ENCODE assay signal across 9 cellular contexts in genomic region chr14:23056257-23056955, GRCh38. TPM values are rescaled to one million over a fixed set of nuclear protein-coding genes. Genes with fewer than 3 reads are reported as not detected.
DNase-seq lines count a peak whose midpoint lies in the region; ATAC-seq, FAIRE-seq and TF ChIP-seq lines count a peak whose summit lies in the region.
"Had no signal": no experiment of that assay in that cellular context is flagged by ENCODE, and none has a peak within 500 bp of the region (broad histone marks: within the 10 kb centered on the region; RNA-seq: fewer than 3 reads in every experiment).

No MANE protein-coding gene starts in this region.

- peak overlapping the region; percentile 78 for H2AFZ ChIP-seq in K562 (ENCODE audit: low read depth, low read length)

- H3K9me1 ChIP-seq in K562 (ENCODE audit: control insufficient read depth, insufficient read depth, low read length) = no peaks in the 10 kb centered on the region

- H3K79me2 ChIP-seq in K562 (ENCODE audit: control insufficient read depth, insufficient read depth, low read length) = no peaks in the 10 kb centered on the region; the same call in 2 of the 3 replicates

- TF ChIP-seq POLR2A in K562 (conservative IDR thresholded peaks at IDR 0.05) = no peak; the same call in 1 of the 2 replicates

- H4K20me1 ChIP-seq in K562 (replicated peaks; ENCODE audit: control insufficient read depth, insufficient read depth, low read length) = 0 out of 2 replicates have a peak, but pooled peaks cover 2% of the 10 kb centered on the region

- peak; percentile 82 for TF ChIP-seq CTCF in GM10266 (IDR thresholded peaks at IDR 0.05; ENCODE audit: control insufficient read depth, insufficient read depth, low read depth, missing control alignments)
- TF ChIP-seq CTCF in K562 (IDR thresholded peaks at IDR 0.05 in 2 of 3, conservative IDR thresholded peaks at IDR 0.05 in 1 of 3; ENCODE audit: insufficient read depth in 2 of 3, low read depth in 1 of 3, low read length in 3 of 3) = peak; percentile 83 to 90 (median 87)

- POLR2A ChIA-PET in K562 (lab: Yijun Ruan, JAX) = interaction anchor here (0.7 to 2.0 kb wide), 10 partner anchors 22 to 238 kb away, joined by 3 to 17 read pairs (median 4); partner anchors contain the start of genes HAUS4 and PSMB5

- peaks cover 28% of the 10 kb centered on the region for H3K36me3 ChIP-seq in K562 (ENCODE audit: control insufficient read depth, insufficient read depth, low read length)

- no peaks in the 10 kb centered on the region for H3K9me3 ChIP-seq in K562 (replicated peaks; ENCODE audit: control insufficient read depth, insufficient read depth, low read depth, low read length)

- no peak for TF ChIP-seq EP300 in K562 (IDR thresholded peaks at IDR 0.05; ENCODE audit: low read length)

- WGBS in K562 (ENCODE audit: insufficient coverage, low coverage, missing lambda C conversion rate) = 10% methylated on average over 10 of the region's 14 CpGs

- TF ChIP-seq RAD21 in K562 (CRISPR knock-in tag; conservative IDR thresholded peaks at IDR 0.05 in 1 of 2, IDR thresholded peaks at IDR 0.05 in 1 of 2) = peak; percentile 50 to 72

- peak; percentile 55 for ATAC-seq in HG02678 (IDR thresholded peaks at IDR 0.05; ENCODE audit: unreplicated experiment)
- peak; percentile 83 for ATAC-seq in K562

- DNase-seq in GM10266 (ENCODE audit: extremely low spot score) (peak; percentile 95), SK-MEL-5 (ENCODE audit: low read depth, low spot score) (peak; percentile 75), K562 (ENCODE audit: extremely low read depth in 1 of 4, low spot score in 3 of 4) (peak; percentile 87 to 92 (median 89)), iris pigment epithelial cell (ENCODE audit: low read depth) (peak; percentile 66), NCI-H1694 (lab: John Stamatoyannopoulos, UW) (no peak), middle frontal gyrus (ENCODE audit: extremely low spot score, low spot score) (no peak)
- DNase-seq in stimulated activated CD4-positive, alpha-beta T cell treated with anti-CD3 and anti-CD28 coated beads, Interleukin-1b, Interleukin-23, amount 100 ng/mL, for 4 hours (ENCODE audit: low read depth in 2 of 2) = peak; percentile 61 to 63

- peak overlapping the region; percentile 69 for H3K4me3 ChIP-seq in K562

- H3K4me2 ChIP-seq in K562 (ENCODE audit: insufficient read depth, low read length) = peak overlapping the region; percentile 74

- H3K27ac ChIP-seq in K562 (ENCODE audit: extremely low read depth, low read depth, low read length) = peak overlapping the region; percentile 7; the same call in 2 of the 3 replicates

- in situ Hi-C loops in SK-MEL-5 (cut with HindIII; ENCODE audit: low pct_unique_long_range_greater_than_20kb, low sequenced_read_pairs) (no loop called here), K562 (cut with MboI) (no loop called here)

- no peaks in the 10 kb centered on the region for H3K27me3 ChIP-seq in K562 (ENCODE audit: control insufficient read depth in 2 of 2, insufficient read depth in 2 of 2, low read length in 2 of 2)

- intact Hi-C loops in K562 (cut with micrococcal nuclease) = loop anchor here (1.0 kb wide), 2 partner anchors 53 to 62 kb away; no protein-coding TSS in a partner anchor

- FAIRE-seq in K562 (lab: Jason Lieb, UNC) = peak; percentile 97

- CTCF ChIA-PET in K562 (lab: Yijun Ruan, JAX; ENCODE audit: low intra/inter-chr PET ratio) = interaction anchor here (0.8 to 9.2 kb wide), 6 partner anchors 50 to 500 kb away, joined by 3 to 141 read pairs (median 16); partner anchors contain the start of gene AJUBA

- H3K9ac ChIP-seq in K562 (ENCODE audit: insufficient read depth in 1 of 2, low read depth in 2 of 2, low read length in 2 of 2) = peak overlapping the region; percentile 47 to 91

- no TSS peak for BruUV-seq in K562 (replicated peaks; lab: Mats Ljungman, UMichigan)

- peaks cover 11 to 51% of the 10 kb centered on the region in 2 experiments for H3K4me1 ChIP-seq in K562 (replicated peaks in 1 of 2; ENCODE audit: control insufficient read depth in 2 of 2, insufficient read depth in 2 of 2, low read length in 2 of 2)

RNA-seq across cellular contexts. Expression of gene CDH24, which starts 0.9 kb away (rescaled TPM):
- 0.96 and 1.1 TPM in 2 replicates for total RNA-seq in SK-MEL-5 (2014; rRNA removed; shearing (Covaris generic))
- polyA plus RNA-seq in SK-MEL-5 (2015; cell fraction: cytosol; rRNA removed) = 1.3 and 2.2 TPM in 2 replicates
- 12.3 and 13.5 TPM in 2 replicates for polyA plus RNA-seq in SK-MEL-5 (2015; cell fraction: nucleus; rRNA removed)
- total RNA-seq in K562 (2011; cell fraction: chromatin; rRNA removed; ENCODE audit: low replicate concordance) = 31.5 and 72.4 TPM in 2 replicates
- total RNA-seq in K562 (2011; cell fraction: nucleolus; rRNA removed) = 45.5 and 46.5 TPM in 2 replicates
- total RNA-seq in K562 (2011; cell fraction: nucleoplasm; rRNA removed) = 33.9 and 37.3 TPM in 2 replicates
- total RNA-seq in K562 (2014; rRNA removed) (4.9 and 6.6 TPM in 2 replicates), K562 (2014; rRNA removed; fragmentation: Illumina TruSeq; extraction: Trizol) (2.4 and 3.0 TPM in 2 replicates), K562 (2015; rRNA removed; fragmentation: Illumina TruSeq; extraction: Trizol) (3.6 and 4.0 TPM in 2 replicates), K562 (2021) (11.1 and 12.8 TPM in 2 replicates)
- polyA plus RNA-seq in K562 (2011; rRNA removed) (6.5 and 11.1 TPM in 2 replicates), K562 (2014; fragmentation: Illumina TruSeq; extraction: Trizol) (8.1 and 9.2 TPM in 2 replicates), K562 (2014; fragmentation: Nextera tagmentation; extraction: Ambion mirVana) (under 1 TPM; 0.04 to 0.10 TPM), K562 (2014; rRNA removed) (15.5 and 16.2 TPM in 2 replicates)
- polyA plus RNA-seq in K562 (2011; cell fraction: cytosol; rRNA removed) = 10.1 and 17.2 TPM in 2 replicates
- 66.1 and 112 TPM in 2 replicates for polyA plus RNA-seq in K562 (2011; cell fraction: nucleus; rRNA removed)
- polyA plus RNA-seq in K562 (2012) = 7.5 and 9.6 TPM in 2 replicates
- 3.6 and 5.3 TPM in 2 replicates for polyA minus RNA-seq in K562 (2011; rRNA and poly(A)+ RNA removed)
- polyA minus RNA-seq in K562 (2011; cell fraction: cytosol; rRNA and poly(A)+ RNA removed) = 4.9 and 7.6 TPM in 2 replicates
- 8.7 and 10.5 TPM in 2 replicates for polyA minus RNA-seq in K562 (2011; cell fraction: nucleus; rRNA and poly(A)+ RNA removed)

RNA-seq across cellular contexts. Expression of gene PSMB11, which starts 14.4 kb away (rescaled TPM):
- not detected in 2 replicates for total RNA-seq in SK-MEL-5 (2014; rRNA removed; shearing (Covaris generic))
- polyA plus RNA-seq in SK-MEL-5 (2015; cell fraction: cytosol; rRNA removed) = not detected in 2 replicates
- polyA plus RNA-seq in SK-MEL-5 (2015; cell fraction: nucleus; rRNA removed) = not detected in 2 replicates
- total RNA-seq in K562 (2011; cell fraction: chromatin; rRNA removed; ENCODE audit: low replicate concordance) = not detected in 2 replicates
- 0.17 TPM in 1 of 2 replicates, not detected in the other for total RNA-seq in K562 (2011; cell fraction: nucleolus; rRNA removed)
- total RNA-seq in K562 (2011; cell fraction: nucleoplasm; rRNA removed) = not detected in 2 replicates
- total RNA-seq in K562 (2014; rRNA removed) = not detected in 2 replicates
- not detected in 2 replicates for total RNA-seq in K562 (2014; rRNA removed; fragmentation: Illumina TruSeq; extraction: Trizol)
- total RNA-seq in K562 (2015; rRNA removed; fragmentation: Illumina TruSeq; extraction: Trizol) = not detected in 2 replicates
- total RNA-seq in K562 (2021) = not detected in 2 replicates
- not detected in 2 replicates for polyA plus RNA-seq in K562 (2011; rRNA removed)
- 0.06 TPM in 1 of 2 replicates, not detected in the other for polyA plus RNA-seq in K562 (2011; cell fraction: cytosol; rRNA removed)
- not detected in 2 replicates for polyA plus RNA-seq in K562 (2011; cell fraction: nucleus; rRNA removed)
- not detected in 2 replicates for polyA plus RNA-seq in K562 (2012)
- not detected in 2 replicates for polyA plus RNA-seq in K562 (2014; fragmentation: Illumina TruSeq; extraction: Trizol)
- not detected for polyA plus RNA-seq in K562 (2014; fragmentation: Nextera tagmentation; extraction: Ambion mirVana)
- polyA plus RNA-seq in K562 (2014; rRNA removed) = not detected in 2 replicates
- polyA minus RNA-seq in K562 (2011; rRNA and poly(A)+ RNA removed) = not detected in 2 replicates
- polyA minus RNA-seq in K562 (2011; cell fraction: cytosol; rRNA and poly(A)+ RNA removed) = not detected in 2 replicates
- not detected in 2 replicates for polyA minus RNA-seq in K562 (2011; cell fraction: nucleus; rRNA and poly(A)+ RNA removed)
- total RNA-seq: glomerular endothelial cell had no signal

RNA-seq across cellular contexts. Expression of gene PSMB5, which starts 21.7 kb away (rescaled TPM):
- total RNA-seq in SK-MEL-5 (2014; rRNA removed; shearing (Covaris generic)) = 162 and 165 TPM in 2 replicates
- polyA plus RNA-seq in SK-MEL-5 (2015; cell fraction: cytosol; rRNA removed) = 209 and 241 TPM in 2 replicates
- 33.9 and 38.8 TPM in 2 replicates for polyA plus RNA-seq in SK-MEL-5 (2015; cell fraction: nucleus; rRNA removed)
- 49.0 and 108 TPM in 2 replicates for total RNA-seq in K562 (2011; cell fraction: chromatin; rRNA removed; ENCODE audit: low replicate concordance)
- total RNA-seq in K562 (2011; cell fraction: nucleolus; rRNA removed) = 166 and 172 TPM in 2 replicates
- 110 and 115 TPM in 2 replicates for total RNA-seq in K562 (2011; cell fraction: nucleoplasm; rRNA removed)
- total RNA-seq in K562 (2014; rRNA removed) (279 and 297 TPM in 2 replicates), K562 (2014; rRNA removed; fragmentation: Illumina TruSeq; extraction: Trizol) (204 and 223 TPM in 2 replicates), K562 (2015; rRNA removed; fragmentation: Illumina TruSeq; extraction: Trizol) (210 and 212 TPM in 2 replicates), K562 (2021) (198 and 218 TPM in 2 replicates)
- polyA plus RNA-seq in K562 (2011; rRNA removed) (273 and 285 TPM in 2 replicates), K562 (2014; fragmentation: Illumina TruSeq; extraction: Trizol) (194 and 201 TPM in 2 replicates), K562 (2014; fragmentation: Nextera tagmentation; extraction: Ambion mirVana) (1,000 to 10,000 TPM; 1,679 to 1,870 TPM), K562 (2014; rRNA removed) (249 and 269 TPM in 2 replicates)
- polyA plus RNA-seq in K562 (2011; cell fraction: cytosol; rRNA removed) = 421 and 454 TPM in 2 replicates
- polyA plus RNA-seq in K562 (2011; cell fraction: nucleus; rRNA removed) = 100 and 125 TPM in 2 replicates
- polyA plus RNA-seq in K562 (2012) = 194 and 217 TPM in 2 replicates
- polyA minus RNA-seq in K562 (2011; rRNA and poly(A)+ RNA removed) = 242 and 304 TPM in 2 replicates
- polyA minus RNA-seq in K562 (2011; cell fraction: cytosol; rRNA and poly(A)+ RNA removed) = 130 and 188 TPM in 2 replicates
- polyA minus RNA-seq in K562 (2011; cell fraction: nucleus; rRNA and poly(A)+ RNA removed) = 61.7 and 82.4 TPM in 2 replicates

RNA-seq across cellular contexts. Expression of gene ACIN1, which starts 38.5 kb away (rescaled TPM):
- 69.7 and 83.0 TPM in 2 replicates for total RNA-seq in SK-MEL-5 (2014; rRNA removed; shearing (Covaris generic))
- 68.6 and 75.8 TPM in 2 replicates for polyA plus RNA-seq in SK-MEL-5 (2015; cell fraction: cytosol; rRNA removed)
- polyA plus RNA-seq in SK-MEL-5 (2015; cell fraction: nucleus; rRNA removed) = 727 and 884 TPM in 2 replicates
- 555 and 556 TPM in 2 replicates for total RNA-seq in K562 (2011; cell fraction: chromatin; rRNA removed; ENCODE audit: low replicate concordance)
- total RNA-seq in K562 (2011; cell fraction: nucleolus; rRNA removed) = 273 and 282 TPM in 2 replicates
- 463 and 596 TPM in 2 replicates for total RNA-seq in K562 (2011; cell fraction: nucleoplasm; rRNA removed)
- total RNA-seq in K562 (2014; rRNA removed) (121 and 145 TPM in 2 replicates), K562 (2014; rRNA removed; fragmentation: Illumina TruSeq; extraction: Trizol) (110 and 123 TPM in 2 replicates), K562 (2015; rRNA removed; fragmentation: Illumina TruSeq; extraction: Trizol) (141 and 147 TPM in 2 replicates), K562 (2021) (151 and 163 TPM in 2 replicates)
- polyA plus RNA-seq in K562 (2011; rRNA removed) (129 and 157 TPM in 2 replicates), K562 (2014; fragmentation: Illumina TruSeq; extraction: Trizol) (180 and 196 TPM in 2 replicates), K562 (2014; fragmentation: Nextera tagmentation; extraction: Ambion mirVana) (1 to 10 TPM; 5.0 TPM), K562 (2014; rRNA removed) (156 and 184 TPM in 2 replicates)
- polyA plus RNA-seq in K562 (2011; cell fraction: cytosol; rRNA removed) = 70.8 and 83.1 TPM in 2 replicates
- polyA plus RNA-seq in K562 (2011; cell fraction: nucleus; rRNA removed) = 696 and 714 TPM in 2 replicates
- 121 and 135 TPM in 2 replicates for polyA plus RNA-seq in K562 (2012)
- 147 and 171 TPM in 2 replicates for polyA minus RNA-seq in K562 (2011; rRNA and poly(A)+ RNA removed)
- polyA minus RNA-seq in K562 (2011; cell fraction: cytosol; rRNA and poly(A)+ RNA removed) = 77.6 and 81.5 TPM in 2 replicates
- polyA minus RNA-seq in K562 (2011; cell fraction: nucleus; rRNA and poly(A)+ RNA removed) = 198 and 296 TPM in 2 replicates

RNA-seq across cellular contexts. Expression of gene C14orf119, which starts 38.9 kb away (rescaled TPM):
- total RNA-seq in SK-MEL-5 (2014; rRNA removed; shearing (Covaris generic)) = 65.5 and 70.6 TPM in 2 replicates
- polyA plus RNA-seq in SK-MEL-5 (2015; cell fraction: cytosol; rRNA removed) = 32.9 and 44.8 TPM in 2 replicates
- polyA plus RNA-seq in SK-MEL-5 (2015; cell fraction: nucleus; rRNA removed) = 57.5 and 76.6 TPM in 2 replicates
- total RNA-seq in K562 (2011; cell fraction: chromatin; rRNA removed; ENCODE audit: low replicate concordance) = 25.2 and 42.1 TPM in 2 replicates
- 42.1 and 47.4 TPM in 2 replicates for total RNA-seq in K562 (2011; cell fraction: nucleolus; rRNA removed)
- 29.2 and 32.1 TPM in 2 replicates for total RNA-seq in K562 (2011; cell fraction: nucleoplasm; rRNA removed)
- 36.7 and 38.1 TPM in 2 replicates for total RNA-seq in K562 (2014; rRNA removed)
- total RNA-seq in K562 (2014; rRNA removed; fragmentation: Illumina TruSeq; extraction: Trizol) = 61.2 and 68.8 TPM in 2 replicates
- total RNA-seq in K562 (2015; rRNA removed; fragmentation: Illumina TruSeq; extraction: Trizol) = 44.1 and 44.7 TPM in 2 replicates
- total RNA-seq in K562 (2021) = 46.0 and 47.6 TPM in 2 replicates
- polyA plus RNA-seq in K562 (2011; rRNA removed) = 82.0 and 84.8 TPM in 2 replicates
- polyA plus RNA-seq in K562 (2011; cell fraction: cytosol; rRNA removed) = 79.2 and 90.6 TPM in 2 replicates
- 90.4 and 124 TPM in 2 replicates for polyA plus RNA-seq in K562 (2011; cell fraction: nucleus; rRNA removed)
- polyA plus RNA-seq in K562 (2012) = 41.6 and 66.7 TPM in 2 replicates
- 37.9 and 39.3 TPM in 2 replicates for polyA plus RNA-seq in K562 (2014; fragmentation: Illumina TruSeq; extraction: Trizol)
- 100 to 1,000 TPM; 249 to 251 TPM for polyA plus RNA-seq in K562 (2014; fragmentation: Nextera tagmentation; extraction: Ambion mirVana)
- 48.5 and 51.8 TPM in 2 replicates for polyA plus RNA-seq in K562 (2014; rRNA removed)
- 61.4 and 78.9 TPM in 2 replicates for polyA minus RNA-seq in K562 (2011; rRNA and poly(A)+ RNA removed)
- polyA minus RNA-seq in K562 (2011; cell fraction: cytosol; rRNA and poly(A)+ RNA removed) = 13.7 and 28.6 TPM in 2 replicates
- 7.8 and 20.5 TPM in 2 replicates for polyA minus RNA-seq in K562 (2011; cell fraction: nucleus; rRNA and poly(A)+ RNA removed)

Comparison
In these comparisons a context has a peak if more than half of its experiments do, and no peak if none do; other contexts are left out.
1. DNase-seq: peak in GM10266 (single experiment), SK-MEL-5 (single experiment), K562 (4 of 4), iris pigment epithelial cell (single experiment) and stimulated activated CD4-positive, alpha-beta T cell treated with anti-CD3 and anti-CD28 coated beads, Interleukin-1b, Interleukin-23, amount 100 ng/mL, for 4 hours (2 of 2); none in NCI-H1694 (single experiment) and middle frontal gyrus (single experiment).